ENCODE assay signal across 1 cellular context in genomic region chr17:80777274-80777673, GRCh38.
TF ChIP-seq lines count a peak whose summit lies in the region.

No MANE protein-coding gene starts in this region.

TF ChIP-seq in H1, 55 proteins besides CTCF, POLR2A, EP300 and RAD21:
- TF ChIP-seq ASH2L (IDR thresholded peaks at IDR 0.05; ENCODE audit: low read length) (no peak), TCF12 (IDR thresholded peaks at IDR 0.05; ENCODE audit: low read depth, low read length) (no peak), CHD2 (IDR thresholded peaks at IDR 0.05; ENCODE audit: low read length) (no peak), SP4 (IDR thresholded peaks at IDR 0.05; ENCODE audit: low read length) (no peak), ATF2 (IDR thresholded peaks at IDR 0.05; ENCODE audit: low read length) (no peak; the same call in 1 of the 2 replicates), GABPA (IDR thresholded peaks at IDR 0.05; ENCODE audit: borderline replicate concordance, insufficient read depth, low read length) (no peak), TEAD4 (IDR thresholded peaks at IDR 0.05; ENCODE audit: low read depth, low read length) (peak; percentile 67), SP1 (IDR thresholded peaks at IDR 0.05; ENCODE audit: low read depth, low read length) (no peak), EZH2 (IDR thresholded peaks at IDR 0.05; ENCODE audit: low read depth, low read length, severe bottlenecking) (no peak), NANOG (IDR thresholded peaks at IDR 0.05; ENCODE audit: insufficient read depth, low read depth, low read length, poor library complexity, severe bottlenecking) (peak; percentile 78), KDM5A (IDR thresholded peaks at IDR 0.05; ENCODE audit: low read length) (no peak), RFX5 (IDR thresholded peaks at IDR 0.05; ENCODE audit: borderline replicate concordance, low read depth, low read length) (peak; percentile 92), CEBPB (IDR thresholded peaks at IDR 0.05; ENCODE audit: low read depth, low read length) (no peak), TAF1 (IDR thresholded peaks at IDR 0.05; ENCODE audit: low read depth, low read length) (no peak), CREB1 (IDR thresholded peaks at IDR 0.05) (peak; percentile 36; the same call in 1 of the 2 replicates), SAP30 (IDR thresholded peaks at IDR 0.05; ENCODE audit: insufficient read depth, insufficient replicate concordance, low read length) (no peak), POLR2AphosphoS5 (IDR thresholded peaks at IDR 0.05; ENCODE audit: low read depth, low read length) (no peak), JUN (IDR thresholded peaks at IDR 0.05; ENCODE audit: low read depth, low read length) (peak; percentile 14; the same call in 1 of the 2 replicates)
TF ChIP-seq in H1: peak in this region for 5.
